In the genomic region with DNA sequence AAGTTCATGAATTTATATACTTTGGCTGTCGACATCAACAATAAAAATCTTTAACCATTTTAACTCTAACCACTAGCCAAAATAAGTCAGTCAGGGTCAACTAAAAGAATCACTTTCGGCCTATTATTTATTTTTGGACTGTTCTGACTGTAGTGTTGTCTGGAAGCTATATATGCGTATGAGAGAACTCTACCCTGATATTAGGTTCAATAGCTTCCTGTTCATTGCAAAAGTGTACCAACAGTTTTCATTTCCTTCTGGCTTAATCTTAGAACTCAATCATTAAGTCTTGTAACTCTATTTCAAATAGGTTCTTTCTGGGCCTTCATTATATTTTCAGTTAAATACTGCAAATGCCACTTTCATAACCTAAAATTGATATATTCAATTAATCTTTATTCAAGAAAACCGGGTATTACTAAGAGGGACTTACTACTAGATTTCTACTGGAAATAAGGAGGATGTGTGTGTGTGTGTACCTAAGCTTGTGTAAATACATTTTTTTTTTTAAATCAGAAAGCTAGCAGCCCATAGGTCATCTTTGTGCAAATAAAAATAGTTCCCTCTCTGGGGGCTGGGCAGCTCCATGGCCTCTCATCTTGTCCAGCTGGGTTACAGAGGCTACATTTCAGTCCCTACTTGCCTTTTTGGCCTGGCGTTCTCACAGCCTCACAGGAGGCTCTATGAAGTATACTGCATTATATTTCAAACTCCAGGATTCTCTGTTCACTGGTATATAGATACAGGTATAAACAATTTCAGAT, we compare ENCODE assay signal across 1 cellular context.
TF ChIP-seq lines count a peak whose summit lies in the region.

No MANE protein-coding gene starts in this region.

TF ChIP-seq in SK-N-SH treated with all-trans-retinoic acid at 6 μM for 48 hours, 23 proteins besides CTCF, POLR2A, EP300 and RAD21 (continued from another document):
- TF ChIP-seq CREB5 (CRISPR knock-in tag; IDR thresholded peaks at IDR 0.05; ENCODE audit: low read depth) (no peak), ZNF565 (CRISPR knock-in tag; conservative IDR thresholded peaks at IDR 0.05; ENCODE audit: low read depth) (no peak), BACH2 (CRISPR knock-in tag; IDR thresholded peaks at IDR 0.05; ENCODE audit: borderline replicate concordance) (no peak)
